20 cellular contexts compared by ENCODE assay signal in the genomic region with DNA sequence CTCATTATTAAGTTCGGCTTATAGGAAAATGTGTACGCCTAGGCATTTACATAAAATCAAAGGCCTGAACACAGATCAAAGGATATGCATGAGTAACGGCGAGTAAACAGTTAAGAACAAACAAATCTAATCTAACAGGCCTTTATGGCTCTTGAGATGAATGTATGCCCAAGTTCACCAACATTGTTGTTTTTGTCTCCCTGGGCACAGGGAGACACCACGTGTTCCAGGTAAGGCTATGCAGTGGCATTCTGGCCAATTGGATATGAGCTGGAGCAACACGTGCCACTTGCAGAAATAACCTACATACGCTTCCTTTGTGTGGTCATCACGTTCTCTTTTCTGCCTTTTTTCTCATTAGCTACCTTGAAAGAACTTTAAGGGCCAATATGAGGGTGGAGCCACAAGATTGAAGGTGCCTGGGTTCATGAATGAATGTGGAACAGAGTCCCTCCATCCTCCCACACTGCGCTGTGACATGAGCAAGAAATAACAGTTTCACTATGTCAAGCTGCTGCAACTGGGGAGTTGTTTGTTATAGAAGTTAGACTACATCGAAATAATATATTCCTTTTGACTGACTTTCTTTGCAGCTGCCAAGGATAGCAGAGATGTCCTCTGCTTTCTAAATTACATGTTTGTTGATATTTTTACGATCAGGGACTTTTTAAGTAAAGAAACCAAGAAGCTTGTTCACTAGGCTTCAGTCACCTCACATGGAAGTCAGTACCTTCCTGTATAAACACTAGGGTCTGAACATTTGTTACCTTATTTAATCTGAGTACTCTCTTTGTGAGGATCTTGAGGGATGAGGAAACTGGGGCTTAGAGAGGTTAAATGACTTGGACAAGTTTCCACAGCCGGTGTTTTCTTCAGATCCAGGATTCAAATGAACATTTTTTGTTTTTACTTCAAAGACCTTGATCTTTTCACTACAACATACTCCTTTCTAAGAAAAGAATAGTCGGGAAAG.
DNase-seq lines count a peak whose midpoint lies in the region; ATAC-seq and TF ChIP-seq lines count a peak whose summit lies in the region.
"Had no signal": no experiment of that assay in that cellular context is flagged by ENCODE, and none has a peak within 500 bp of the region (broad histone marks: within the 10 kb centered on the region; RNA-seq: fewer than 3 reads in every experiment).

No MANE protein-coding gene starts in this region.

- H3K9me3 ChIP-seq in osteoblast (ENCODE audit: low read depth, low read length) (no peaks in the 10 kb centered on the region), mesenchymal stem cell (ENCODE audit: control insufficient read depth, low read length) (no peaks in the 10 kb centered on the region)
- H3K9me3 ChIP-seq: left lung, neutrophil, Peyer's patch, tibial artery had no signal

- no peak overlapping the region for H2AK5ac ChIP-seq in mesenchymal stem cell (ENCODE audit: low read length, severe bottlenecking)

- H4K91ac ChIP-seq in mesenchymal stem cell (ENCODE audit: low read length), result no peak overlapping the region

- H3K4me3 ChIP-seq in astrocyte of the spinal cord (ENCODE audit: low read depth, low read length), result no peak overlapping the region
- no peak overlapping the region for H3K4me3 ChIP-seq in osteoblast (ENCODE audit: insufficient read depth, low read length)
- no peak overlapping the region for H3K4me3 ChIP-seq in mesenchymal stem cell (ENCODE audit: insufficient read depth in 1 of 2, low read depth in 1 of 2, low read length in 2 of 2)
- H3K4me3 ChIP-seq: cardiac muscle cell, left lung, Peyer's patch, skin epidermis, tibial artery had no signal

- 95% methylated on average over 10 of the region's 13 CpGs for WGBS in mesenchymal stem cell

- peak overlapping the region; percentile 70 for H2AFZ ChIP-seq in osteoblast (ENCODE audit: low read length)
- H2AFZ ChIP-seq in mesenchymal stem cell (ENCODE audit: low read depth, low read length), result no peak overlapping the region

- H4K8ac ChIP-seq in mesenchymal stem cell (ENCODE audit: low read length), result no peak overlapping the region

- H2BK12ac ChIP-seq in mesenchymal stem cell (ENCODE audit: low read length in 2 of 2), result no peak overlapping the region

- no peaks in the 10 kb centered on the region for H3K79me1 ChIP-seq in mesenchymal stem cell (replicated peaks; ENCODE audit: low read length, poor library complexity, severe bottlenecking)

- peak; percentile 73 for ATAC-seq in HG03432 (IDR thresholded peaks at IDR 0.05; ENCODE audit: unreplicated experiment)
- no peak for ATAC-seq in HG03354 (IDR thresholded peaks at IDR 0.05; ENCODE audit: poor library complexity, severe bottlenecking, unreplicated experiment)
- ATAC-seq: left lung had no signal

- H3K79me2 ChIP-seq in osteoblast (ENCODE audit: insufficient read depth, low read length), result no peaks in the 10 kb centered on the region

- no peak for TF ChIP-seq CTCF in astrocyte of the spinal cord (IDR thresholded peaks at IDR 0.05; ENCODE audit: low read depth, low read length)
- no peak for TF ChIP-seq CTCF in osteoblast (IDR thresholded peaks at IDR 0.05; ENCODE audit: extremely low read depth, low read depth, low read length)

- H3K27me3 ChIP-seq in osteoblast (ENCODE audit: insufficient read depth, low read length) (no peaks in the 10 kb centered on the region), mesenchymal stem cell (ENCODE audit: control insufficient read depth in 1 of 2, insufficient read depth in 1 of 2, low read length in 2 of 2) (no peaks in the 10 kb centered on the region)
- H3K27me3 ChIP-seq: cardiac muscle cell, left lung, neutrophil, Peyer's patch, tibial artery had no signal

- no peak overlapping the region for H3K23ac ChIP-seq in mesenchymal stem cell (ENCODE audit: low read length in 2 of 2)

- H3K18ac ChIP-seq in mesenchymal stem cell (ENCODE audit: low read depth in 1 of 2, low read length in 2 of 2), result no peak overlapping the region

- H3K4ac ChIP-seq in mesenchymal stem cell (ENCODE audit: low read depth in 1 of 2, low read length in 2 of 2), result no peak overlapping the region

- H3K4me1 ChIP-seq in osteoblast (ENCODE audit: insufficient read depth, low read length), result peaks cover 5% of the 10 kb centered on the region
- no peaks in the 10 kb centered on the region for H3K4me1 ChIP-seq in mesenchymal stem cell (ENCODE audit: control insufficient read depth, insufficient read depth, low read depth, low read length)
- H3K4me1 ChIP-seq: Peyer's patch had no signal

- DNase-seq in activated CD4-positive, alpha-beta T cell treated with anti-CD3 and anti-CD28 coated beads for 48 hours, result peak; percentile 21
- DNase-seq in activated CD4-positive, alpha-beta T cell treated with anti-CD3 and anti-CD28 coated beads, Interleukin-2, amount 50 U/mL, for 1 hour, result no peak
- DNase-seq in astrocyte of the spinal cord (ENCODE audit: low read depth, low spot score) (peak; percentile 12), osteoblast (ENCODE audit: insufficient read length, low spot score, missing footprints) (no peak), substantia nigra (lab: John Stamatoyannopoulos, UW) (no peak), mesenchymal stem cell (no peak)
- DNase-seq: ACHN; activated CD4-positive, alpha-beta T cell treated with anti-CD3 and anti-CD28 coated beads, Interleukin-2, amount 50 U/mL, for 4 hours; activated naive CD4-positive, alpha-beta T cell treated with anti-CD3 and anti-CD28 coated beads, Interleukin-2, amount 50 U/mL, for 16 hours; GOT3; left lung; NCI-H1092; Peyer's patch; tibial artery had no signal

- H3K4me2 ChIP-seq in osteoblast (ENCODE audit: insufficient read depth, low read length) (peak overlapping the region; percentile 6), mesenchymal stem cell (ENCODE audit: low read length, poor library complexity, severe bottlenecking) (no peak overlapping the region)

- no peak overlapping the region for H2BK5ac ChIP-seq in mesenchymal stem cell (ENCODE audit: low read depth, low read length, poor library complexity, severe bottlenecking)

- H3K36me3 ChIP-seq in osteoblast (ENCODE audit: insufficient read depth, low read length), result no peaks in the 10 kb centered on the region
- no peaks in the 10 kb centered on the region for H3K36me3 ChIP-seq in mesenchymal stem cell (ENCODE audit: control insufficient read depth in 1 of 2, insufficient read depth in 2 of 2, low read depth in 1 of 2, low read length in 2 of 2)
- H3K36me3 ChIP-seq: cardiac muscle cell, left lung, neutrophil, Peyer's patch, tibial artery had no signal

- H2BK15ac ChIP-seq in mesenchymal stem cell (ENCODE audit: low read depth, poor library complexity, severe bottlenecking), result no peak overlapping the region

- no peaks in the 10 kb centered on the region for H4K20me1 ChIP-seq in osteoblast (ENCODE audit: insufficient read depth, low read length)

- H3K27ac ChIP-seq in osteoblast (ENCODE audit: low read depth, low read length), result no peak overlapping the region
- H3K27ac ChIP-seq in substantia nigra (ENCODE audit: low read depth, low read length, poor library complexity, severe bottlenecking), result no peak overlapping the region
- H3K27ac ChIP-seq in mesenchymal stem cell (ENCODE audit: low read length, poor library complexity, severe bottlenecking), result no peak overlapping the region
- H3K27ac ChIP-seq: cardiac muscle cell, epithelial cell of prostate, left lung, neutrophil, Peyer's patch, skin epidermis, tibial artery had no signal

- no peak overlapping the region for H3K9ac ChIP-seq in mesenchymal stem cell (ENCODE audit: low read length)

- in situ Hi-C loops in astrocyte of the spinal cord (cut with HindIII; ENCODE audit: low sequenced_read_pairs), result no loop called here

- H2BK120ac ChIP-seq in mesenchymal stem cell (ENCODE audit: low read depth, low read length), result no peak overlapping the region

- H3K14ac ChIP-seq in mesenchymal stem cell (ENCODE audit: low read length in 2 of 2), result no peak overlapping the region

Comparison
In these comparisons a context has a peak if more than half of its experiments do, and no peak if none do; other contexts are left out.
1. DNase-seq: peak in activated CD4-positive, alpha-beta T cell treated with anti-CD3 and anti-CD28 coated beads for 48 hours (single experiment) and astrocyte of the spinal cord (single experiment); none in activated CD4-positive, alpha-beta T cell treated with anti-CD3 and anti-CD28 coated beads, Interleukin-2, amount 50 U/mL, for 1 hour (single experiment), osteoblast (single experiment), substantia nigra (0 of 49) and mesenchymal stem cell (single experiment).